In the genomic region with DNA sequence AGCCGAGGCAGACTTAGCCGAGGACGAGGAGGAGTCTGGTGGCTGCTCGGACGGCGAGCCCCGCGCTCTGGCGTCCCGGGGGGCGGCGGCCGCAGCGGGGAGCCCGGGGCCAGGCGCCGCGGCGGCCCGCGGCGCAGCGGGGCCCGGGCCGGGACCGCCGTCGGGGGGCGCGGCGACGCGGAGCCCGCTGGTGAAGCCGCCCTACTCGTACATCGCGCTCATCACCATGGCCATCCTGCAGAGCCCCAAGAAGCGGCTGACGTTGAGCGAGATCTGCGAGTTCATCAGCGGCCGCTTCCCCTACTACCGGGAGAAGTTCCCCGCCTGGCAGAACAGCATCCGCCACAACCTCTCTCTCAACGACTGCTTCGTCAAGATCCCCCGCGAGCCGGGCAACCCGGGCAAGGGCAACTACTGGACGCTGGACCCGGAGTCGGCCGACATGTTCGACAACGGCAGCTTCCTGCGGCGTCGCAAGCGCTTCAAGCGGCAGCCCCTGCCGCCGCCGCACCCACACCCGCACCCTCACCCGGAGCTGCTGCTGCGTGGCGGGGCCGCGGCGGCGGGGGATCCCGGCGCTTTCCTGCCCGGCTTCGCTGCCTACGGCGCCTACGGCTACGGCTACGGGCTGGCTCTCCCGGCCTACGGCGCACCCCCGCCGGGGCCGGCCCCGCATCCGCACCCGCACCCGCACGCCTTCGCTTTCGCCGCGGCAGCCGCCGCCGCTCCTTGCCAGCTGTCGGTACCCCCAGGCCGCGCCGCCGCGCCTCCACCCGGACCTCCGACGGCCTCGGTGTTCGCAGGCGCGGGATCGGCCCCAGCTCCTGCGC, we compare ENCODE assay signal across 8 cellular contexts. TPM values are rescaled to one million over a fixed set of nuclear protein-coding genes. Genes with fewer than 3 reads are reported as not detected.
DNase-seq lines count a peak whose midpoint lies in the region; ATAC-seq and TF ChIP-seq lines count a peak whose summit lies in the region.

No MANE protein-coding gene starts in this region.

- intact Hi-C loops in left lung (cut with DNase I) = loop anchor here in 1 of 2 donors (5.0 to 10.0 kb wide), 2 partner anchors 254 to 274 kb away; no protein-coding TSS in a partner anchor

- H3K27ac ChIP-seq in HL-60 (replicated peaks) = no peak overlapping the region
- H3K27ac ChIP-seq in left lung = no peak overlapping the region
- peak overlapping the region; percentile 73 to 84 (median 82) for H3K27ac ChIP-seq in tibial nerve

- CTCF ChIA-PET in BJ (lab: Yijun Ruan, JAX) = interaction anchor here (0.8 to 12.3 kb wide), 34 partner anchors 8 to 300 kb away, joined by 3 to 169 read pairs (median 5); no protein-coding TSS in a partner anchor

- H3K4me3 ChIP-seq in BJ (ENCODE audit: low read depth, low read length) = peak overlapping the region; percentile 86
- H3K4me3 ChIP-seq in HL-60 (replicated peaks; ENCODE audit: insufficient read depth, low read length) = peak overlapping the region; percentile 58
- peak overlapping the region; percentile 71 to 76 for H3K4me3 ChIP-seq in left lung
- peak overlapping the region; percentile 49 to 79 (median 68) for H3K4me3 ChIP-seq in tibial nerve

- POLR2A ChIA-PET in BJ (lab: Charles Lee) = no interaction called here

- TF ChIP-seq EP300 in tibial nerve (IDR thresholded peaks at IDR 0.05) = no peak

- TF ChIP-seq CTCF in BJ (IDR thresholded peaks at IDR 0.05; ENCODE audit: insufficient read depth, low read depth, low read length) = no peak
- TF ChIP-seq CTCF in HL-60 (IDR thresholded peaks at IDR 0.05; ENCODE audit: insufficient read depth, low read length) = no peak
- no peak for TF ChIP-seq CTCF in left lung (IDR thresholded peaks at IDR 0.05)
- TF ChIP-seq CTCF in tibial nerve (IDR thresholded peaks at IDR 0.05) = no peak

- H3K36me3 ChIP-seq in BJ (ENCODE audit: control insufficient read depth, insufficient read depth, low read length) = no peaks in the 10 kb centered on the region
- H3K36me3 ChIP-seq in left lung = no peaks in the 10 kb centered on the region
- no peaks in the 10 kb centered on the region for H3K36me3 ChIP-seq in tibial nerve

- peak in 1 of 2 donors; percentile 1 for ATAC-seq in activated T-cell treated with anti-CD3 and anti-CD28 coated beads, Interleukin-2, amount 50 U/mL, for 72 hours (replicated peaks in 1 of 2)
- no peak for ATAC-seq in left lung
- no peak for ATAC-seq in HG02759 (IDR thresholded peaks at IDR 0.05; ENCODE audit: unreplicated experiment)

- TF ChIP-seq POLR2A in tibial nerve (IDR thresholded peaks at IDR 0.05) = no peak

- no peaks in the 10 kb centered on the region for H3K9me3 Mint-ChIP-seq in activated T-cell treated with anti-CD3 and anti-CD28 coated beads, Interleukin-2, amount 50 U/mL, for 72 hours

- H3K36me3 Mint-ChIP-seq in activated T-cell treated with anti-CD3 and anti-CD28 coated beads, Interleukin-2, amount 50 U/mL, for 72 hours (ENCODE audit: insufficient read depth in 2 of 2) = peaks cover 2 to 3% of the 10 kb centered on the region in 2 donors

- H3K4me3 Mint-ChIP-seq in activated T-cell treated with anti-CD3 and anti-CD28 coated beads, Interleukin-2, amount 50 U/mL, for 72 hours = peak overlapping the region; percentile 75 to 78

- 4 to 7% methylated on average over 39 to 52 of the region's 117 CpGs for WGBS in tibial nerve, 2 donors

- H3K27me3 Mint-ChIP-seq in activated T-cell treated with anti-CD3 and anti-CD28 coated beads, Interleukin-2, amount 50 U/mL, for 72 hours (ENCODE audit: low read depth) = peaks cover 18% of the 10 kb centered on the region

- H3K27ac Mint-ChIP-seq in activated T-cell treated with anti-CD3 and anti-CD28 coated beads, Interleukin-2, amount 50 U/mL, for 72 hours = no peak overlapping the region

- DNase-seq in BJ (ENCODE audit: low read depth) = no peak
- DNase-seq in HL-60 (ENCODE audit: low read depth in 1 of 2, low spot score in 1 of 2) = peak in 1 of 2 experiments; percentile 28
- DNase-seq in activated T-cell treated with anti-CD3 and anti-CD28 coated beads, Interleukin-2, amount 50 U/mL, for 72 hours = peak; percentile 42 to 49
- DNase-seq in left lung = peak in 1 of 2 donors; percentile 79
- DNase-seq in tibial nerve (ENCODE audit: low spot score in 2 of 2) = no peak
- DNase-seq in NK-92 (lab: John Stamatoyannopoulos, UW; ENCODE audit: unreplicated experiment) = no peak
- no peak for DNase-seq in glomerular visceral epithelial cell (ENCODE audit: extremely low spot score)

- H3K27me3 ChIP-seq in BJ (ENCODE audit: control insufficient read depth, insufficient read depth, low read length) (peaks cover 20% of the 10 kb centered on the region), HL-60 (ENCODE audit: insufficient read depth, poor library complexity, severe bottlenecking) (peaks cover 58% of the 10 kb centered on the region), left lung (peaks cover 57 to 100% of the 10 kb centered on the region in 2 donors), tibial nerve (peaks cover 0 to 75% of the 10 kb centered on the region in 2 donors)

- H3K4me1 ChIP-seq in left lung = peaks cover 6 to 39% of the 10 kb centered on the region in 2 donors
- H3K4me1 ChIP-seq in tibial nerve = peaks cover 0 to 49% (median 23%) of the 10 kb centered on the region in 4 donors

- H3K9me3 ChIP-seq in left lung (no peaks in the 10 kb centered on the region), tibial nerve (no peaks in the 10 kb centered on the region)

- H3K4me1 Mint-ChIP-seq in activated T-cell treated with anti-CD3 and anti-CD28 coated beads, Interleukin-2, amount 50 U/mL, for 72 hours (ENCODE audit: low read depth) = peaks cover 24% of the 10 kb centered on the region

RNA-seq across cellular contexts. Expression of gene FOXD2, which starts 0.7 kb away (rescaled TPM):
- 0.07 and 0.09 TPM in 2 replicates for polyA plus RNA-seq in BJ (2011; rRNA removed)
- polyA minus RNA-seq in BJ (2011; rRNA and poly(A)+ RNA removed) = 0.09 and 0.15 TPM in 2 replicates
- under 1 TPM; 0.14 to 0.28 TPM for total RNA-seq in activated T-cell treated with anti-CD3 and anti-CD28 coated beads, Interleukin-2, amount 50 U/mL, for 72 hours
- total RNA-seq in left lung = under 1 TPM; 0.34 to 0.35 TPM
- total RNA-seq in tibial nerve = 10 to 100 TPM; 11.7 to 34.7 (median 27.6) TPM

RNA-seq across cellular contexts. Expression of gene FOXE3, which starts 22.5 kb away (rescaled TPM):
- 0.04 TPM in 1 of 2 replicates, not detected in the other for polyA plus RNA-seq in BJ (2011; rRNA removed)
- polyA minus RNA-seq in BJ (2011; rRNA and poly(A)+ RNA removed) = not detected in 2 replicates
- not detected for total RNA-seq in activated T-cell treated with anti-CD3 and anti-CD28 coated beads, Interleukin-2, amount 50 U/mL, for 72 hours
- total RNA-seq in left lung = not detected
- under 1 TPM in 2 of 4 donors, not detected in 2; 0.21 to 0.98 TPM for total RNA-seq in tibial nerve

Comparison
In these comparisons a context has a peak if more than half of its experiments do, and no peak if none do; other contexts are left out.
1. DNase-seq: peak in activated T-cell treated with anti-CD3 and anti-CD28 coated beads, Interleukin-2, amount 50 U/mL, for 72 hours (2 of 2); none in BJ (single experiment), tibial nerve (0 of 2), NK-92 (single experiment) and glomerular visceral epithelial cell (single experiment).
2. H3K27ac ChIP-seq: peak in tibial nerve (4 of 4); none in HL-60 (single experiment) and left lung (0 of 2).
3. RNA of gene FOXD2, which starts 0.7 kb away (total RNA-seq): 11.7 to 34.7 TPM in tibial nerve; 0.34 to 0.35 TPM in left lung and 0.14 to 0.28 TPM in activated T-cell treated with anti-CD3 and anti-CD28 coated beads, Interleukin-2, amount 50 U/mL, for 72 hours; every median in the first group is over 4 times any median in the second.
4. Peak in every context shown above with its lines, with median percentiles within 50 percentile points of each other: H3K4me3 ChIP-seq.